In the genomic region with DNA sequence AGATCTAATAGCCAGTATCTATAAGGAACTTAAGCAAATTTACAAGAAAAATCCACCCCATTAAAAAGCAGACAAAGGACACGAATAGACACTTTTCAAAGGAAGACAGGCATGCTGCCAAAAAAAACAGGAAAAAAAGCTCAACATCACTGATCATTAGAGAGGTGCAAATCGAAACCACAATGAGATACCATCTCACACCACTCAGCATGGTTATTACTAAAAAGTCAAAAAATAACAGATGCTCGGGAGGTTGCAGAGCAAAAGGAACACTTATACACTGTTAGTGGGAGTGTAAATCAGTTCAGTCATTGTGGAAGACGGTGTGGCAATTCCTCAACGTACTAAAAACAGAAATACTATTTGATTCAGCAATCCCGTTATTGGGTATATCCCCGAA, we compare ENCODE assay signal across 15 cellular contexts. TPM values are rescaled to one million over a fixed set of nuclear protein-coding genes. Genes with fewer than 3 reads are reported as not detected.
DNase-seq lines count a peak whose midpoint lies in the region; FAIRE-seq and TF ChIP-seq lines count a peak whose summit lies in the region.
"Had no signal": no experiment of that assay in that cellular context is flagged by ENCODE, and none has a peak within 500 bp of the region (broad histone marks: within the 10 kb centered on the region; RNA-seq: fewer than 3 reads in every experiment).

No MANE protein-coding gene starts in this region.

- H3K4me3 ChIP-seq in BLaER1 (no peak overlapping the region), kidney (ENCODE audit: low read length in 2 of 2) (no peak overlapping the region), GM23248 (no peak overlapping the region)
- no peak overlapping the region for H3K4me3 ChIP-seq in CD8-positive, alpha-beta memory T cell (ENCODE audit: low read length)
- H3K4me3 ChIP-seq: hepatocyte, skin epidermis had no signal

- no peak overlapping the region for H3K9ac ChIP-seq in BLaER1
- no peak overlapping the region for H3K9ac ChIP-seq in kidney (ENCODE audit: low read length in 2 of 2)
- no peak overlapping the region for H3K9ac ChIP-seq in GM23248

- H2AFZ ChIP-seq in GM23248, result no peak overlapping the region
- H2AFZ ChIP-seq: hepatocyte had no signal

- DNase-seq in CD8-positive, alpha-beta memory T cell, result peak in 1 of 5 donors; percentile 21
- DNase-seq in NCI-H69 (lab: John Stamatoyannopoulos, UW), result peak; percentile 48
- DNase-seq in dermis microvascular lymphatic vessel endothelial cell (ENCODE audit: low read depth in 2 of 2), result peak; percentile 57 to 65
- DNase-seq in cortex of kidney (lab: John Stamatoyannopoulos, UW), result no peak
- DNase-seq in kidney, result no peak
- DNase-seq in GM23248, result no peak
- DNase-seq: anterior cingulate cortex, T1000 had no signal

- H3K9me3 ChIP-seq in BLaER1 (no peaks in the 10 kb centered on the region), kidney (ENCODE audit: control insufficient read depth in 1 of 2, low read length in 2 of 2) (no peaks in the 10 kb centered on the region), GM23248 (ENCODE audit: low read depth) (no peaks in the 10 kb centered on the region)
- H3K9me3 ChIP-seq in CD8-positive, alpha-beta memory T cell (ENCODE audit: low read length), result no peaks in the 10 kb centered on the region
- H3K9me3 ChIP-seq: neutrophil had no signal

- H3K79me2 ChIP-seq in GM23248 (ENCODE audit: insufficient read depth), result peaks cover 18% of the 10 kb centered on the region
- H3K79me2 ChIP-seq: hepatocyte had no signal

- H3K4me1 ChIP-seq in BLaER1 (peaks cover 9% of the 10 kb centered on the region), kidney (ENCODE audit: control insufficient read depth in 1 of 2, insufficient read depth in 1 of 2, low read depth in 1 of 2, low read length in 2 of 2) (no peaks in the 10 kb centered on the region), GM23248 (ENCODE audit: insufficient read depth) (no peaks in the 10 kb centered on the region)
- peaks cover 13% of the 10 kb centered on the region for H3K4me1 ChIP-seq in CD8-positive, alpha-beta memory T cell (ENCODE audit: insufficient read depth, low read length)

- H3K4me2 ChIP-seq in BLaER1, result peak overlapping the region; percentile 20; the same call in 1 of the 2 replicates
- H3K4me2 ChIP-seq in GM23248 (ENCODE audit: unreplicated experiment), result no peak overlapping the region
- H3K4me2 ChIP-seq: hepatocyte had no signal

- H4K20me1 ChIP-seq in BLaER1 (peaks cover 13% of the 10 kb centered on the region), GM23248 (ENCODE audit: insufficient read depth) (no peaks in the 10 kb centered on the region)

- H3K27me3 ChIP-seq in BLaER1 (no peaks in the 10 kb centered on the region), GM23248 (replicated peaks; ENCODE audit: insufficient read depth) (no peaks in the 10 kb centered on the region)
- H3K27me3 ChIP-seq in CD8-positive, alpha-beta memory T cell (ENCODE audit: insufficient read depth, low read length, poor library complexity, severe bottlenecking), result no peaks in the 10 kb centered on the region
- H3K27me3 ChIP-seq: hepatocyte, neutrophil had no signal

- H3K36me3 ChIP-seq in BLaER1 (peaks cover 66% of the 10 kb centered on the region), kidney (ENCODE audit: control insufficient read depth in 1 of 2, insufficient read depth in 2 of 2, low read length in 2 of 2) (peaks cover 2 to 4% of the 10 kb centered on the region in 2 donors), GM23248 (ENCODE audit: low read depth) (peaks cover 11% of the 10 kb centered on the region; the same call in 1 of the 2 replicates)
- H3K36me3 ChIP-seq in CD8-positive, alpha-beta memory T cell (ENCODE audit: insufficient read depth, low read length), result no peaks in the 10 kb centered on the region

- H3K27ac ChIP-seq in BLaER1, result no peak overlapping the region
- no peak overlapping the region for H3K27ac ChIP-seq in CD8-positive, alpha-beta memory T cell (ENCODE audit: low read depth, low read length)
- no peak overlapping the region for H3K27ac ChIP-seq in kidney (ENCODE audit: low read depth in 2 of 2, low read length in 2 of 2)
- no peak overlapping the region for H3K27ac ChIP-seq in GM23248
- H3K27ac ChIP-seq: hepatocyte, neutrophil, RWPE1 had no signal

- peak overlapping the region; percentile 11 to 80 (median 74) for H3K4me3 Mint-ChIP-seq in CD8-positive, alpha-beta memory T cell

- H3K4me1 Mint-ChIP-seq in CD8-positive, alpha-beta memory T cell, result peaks cover 41 to 55% (median 52%) of the 10 kb centered on the region in 3 donors

- in situ Hi-C loops in GM23248 (cut with MboI), result no loop called here

- no peak for TF ChIP-seq CTCF in kidney (IDR thresholded peaks at IDR 0.05; ENCODE audit: borderline replicate concordance, extremely low read depth, insufficient read depth)

- H3K9me2 ChIP-seq in GM23248 (ENCODE audit: insufficient read depth), result no peaks in the 10 kb centered on the region

- POLR2A ChIA-PET in CD8-positive, alpha-beta memory T cell (lab: Charles Lee), result no interaction called here

- H3K27ac Mint-ChIP-seq in CD8-positive, alpha-beta memory T cell, result peak overlapping the region; percentile 8 to 85 (median 68)

- intact Hi-C loops in kidney (cut with DNase I), result no loop called here

- FAIRE-seq in kidney (lab: Jason Lieb, UNC), result no peak
- FAIRE-seq: D721Med had no signal

- WGBS in GM23248 (ENCODE audit: low coverage in 1 of 2, low lambda C conversion rate in 2 of 2, missing lambda C conversion rate in 2 of 2), 2 experiments, result 47% methylated on average over 7 of the region's 7 CpGs

- no peaks in the 10 kb centered on the region for H3K9me3 Mint-ChIP-seq in CD8-positive, alpha-beta memory T cell

- CTCF ChIA-PET in CD8-positive, alpha-beta memory T cell (lab: Charles Lee), result interaction anchor here (0.7 to 1.4 kb wide), 4 partner anchors 9 to 11 kb away, joined by 3 to 4 read pairs (median 4); a partner anchor contains a TSS

- 0 out of 2 replicates have a peak, but pooled peaks cover 8% of the 10 kb centered on the region for H3F3A ChIP-seq in GM23248 (ENCODE audit: insufficient read depth)

- peaks cover 0 to 1% of the 10 kb centered on the region in 2 donors for H3K27me3 Mint-ChIP-seq in CD8-positive, alpha-beta memory T cell

- peaks cover 17 to 57% (median 20%) of the 10 kb centered on the region in 3 donors for H3K36me3 Mint-ChIP-seq in CD8-positive, alpha-beta memory T cell

RNA-seq across cellular contexts. Expression of a gene that starts 9.6 kb away (rescaled TPM):
- total RNA-seq in CD8-positive, alpha-beta memory T cell, result 10 to 100 TPM; 63.3 to 64.8 TPM
- 171 TPM for polyA plus RNA-seq in CD8-positive, alpha-beta memory T cell
- 49.3 and 59.8 TPM in 2 replicates for total RNA-seq in dermis microvascular lymphatic vessel endothelial cell
- total RNA-seq in kidney, result 67.2 TPM
- polyA plus RNA-seq in kidney (ENCODE audit: insufficient read depth, low read depth, low replicate concordance), result 127 TPM
- total RNA-seq in GM23248 (2014; rRNA removed; shearing (Covaris generic)), result 40.7 and 70.8 TPM in 2 replicates
- 79.6 and 84.3 TPM in 2 replicates for polyA plus RNA-seq in GM23248 (2016; fragmentation: Nextera tagmentation; extraction: Ambion mirVana)

RNA-seq across cellular contexts. Expression of a gene that starts 10.4 kb away (rescaled TPM):
- total RNA-seq in CD8-positive, alpha-beta memory T cell, result not detected
- polyA plus RNA-seq in CD8-positive, alpha-beta memory T cell, result not detected
- total RNA-seq in dermis microvascular lymphatic vessel endothelial cell, result not detected in 2 replicates
- 1.7 TPM for total RNA-seq in kidney
- not detected for polyA plus RNA-seq in kidney (ENCODE audit: insufficient read depth, low read depth, low replicate concordance)
- total RNA-seq in GM23248 (2014; rRNA removed; shearing (Covaris generic)), result not detected in 2 replicates
- 0.76 TPM in 1 of 2 replicates, not detected in the other for polyA plus RNA-seq in GM23248 (2016; fragmentation: Nextera tagmentation; extraction: Ambion mirVana)
- polyA plus RNA-seq: hepatocyte, liver had no signal

Comparison
In these comparisons a context has a peak if more than half of its experiments do, and no peak if none do; other contexts are left out.
1. DNase-seq: peak in NCI-H69 (single experiment) and dermis microvascular lymphatic vessel endothelial cell (2 of 2); none in cortex of kidney (single experiment), kidney (single experiment) and GM23248 (single experiment).